Comparison of ENCODE assay signal across 8 cellular contexts in genomic region chr2:226835420-226835795, GRCh38. TPM values are rescaled to one million over a fixed set of nuclear protein-coding genes. Genes with fewer than 3 reads are reported as not detected.
A peak's percentile ranks its signal among the peaks of the same experiment; 100 is the strongest.
DNase-seq lines count a peak whose midpoint lies in the region; ATAC-seq, FAIRE-seq and TF ChIP-seq lines count a peak whose summit lies in the region.

No MANE protein-coding gene starts in this region.

- peaks cover 42% of the 10 kb centered on the region for H3K79me2 ChIP-seq in MM.1S (ENCODE audit: low read length)
- H3K79me2 ChIP-seq in astrocyte (ENCODE audit: insufficient read depth, low read length), result peaks cover 16% of the 10 kb centered on the region

- CTCF ChIA-PET in HEK293 (lab: Yijun Ruan, JAX), result interaction anchor here (0.6 kb wide), 2 partner anchors 10 to 492 kb away, joined by 3 to 4 read pairs; no protein-coding TSS in a partner anchor

- H3K36me3 Mint-ChIP-seq in astrocyte (ENCODE audit: low read depth, unreplicated experiment), result no peaks in the 10 kb centered on the region
- peaks cover 24% of the 10 kb centered on the region for H3K36me3 Mint-ChIP-seq in stimulated activated memory B cell treated with anti-CD40 and anti-IgM and Interleukin-4, amounts not matched to agents 10 μg/mL and 1 μg/mL and 100 μg/mL, for 72 hours

- peaks cover 0 to 9% of the 10 kb centered on the region in 2 experiments; a peak in 1 of 3 replicates for H3K36me3 ChIP-seq in HEK293 (ENCODE audit: control insufficient read depth in 2 of 2, insufficient read depth in 1 of 2, low read length in 2 of 2)
- no peaks in the 10 kb centered on the region; the same call in 1 of the 2 replicates for H3K36me3 ChIP-seq in MM.1S (replicated peaks; ENCODE audit: insufficient read depth, low read length)
- no peaks in the 10 kb centered on the region for H3K36me3 ChIP-seq in astrocyte (ENCODE audit: insufficient read depth, low read length)
- H3K36me3 ChIP-seq in iPS-20b (ENCODE audit: insufficient read depth, low read depth, low read length), result no peaks in the 10 kb centered on the region

- H3K9me3 ChIP-seq in HEK293 (ENCODE audit: control insufficient read depth, insufficient read depth, low read depth, low read length) (no peaks in the 10 kb centered on the region), MM.1S (replicated peaks; ENCODE audit: insufficient read depth, low read length) (no peaks in the 10 kb centered on the region), astrocyte (ENCODE audit: insufficient read depth, low read depth, low read length) (no peaks in the 10 kb centered on the region), iPS-20b (ENCODE audit: insufficient read depth, low read depth, low read length) (no peaks in the 10 kb centered on the region)

- H4K20me1 ChIP-seq in MM.1S (ENCODE audit: insufficient read depth, low read length), result no peaks in the 10 kb centered on the region
- no peaks in the 10 kb centered on the region for H4K20me1 ChIP-seq in astrocyte (ENCODE audit: insufficient read depth, low read length)

- DNase-seq in NCI-H1417 (lab: John Stamatoyannopoulos, UW) (peak in 2 of 3 experiments; percentile 95), NCI-H1417 treated with DMSO at 0.1 percent for 48 hours (lab: John Stamatoyannopoulos, UW) (no peak), MM.1S (peak; percentile 9), astrocyte (ENCODE audit: low read depth) (no peak), AML-193 (lab: John Stamatoyannopoulos, UW) (no peak)

- H3K27ac ChIP-seq in HEK293 (ENCODE audit: extremely low read depth, low read depth, low read length) (peak overlapping the region; percentile 73; the same call in 1 of the 2 replicates), MM.1S (ENCODE audit: low read length) (peak overlapping the region; percentile 99; the same call in 1 of the 2 replicates), astrocyte (ENCODE audit: low read depth, low read length) (peak overlapping the region; percentile 96), iPS-20b (ENCODE audit: low read length) (no peak overlapping the region)

- peak overlapping the region; percentile 93 for H3K4me3 Mint-ChIP-seq in astrocyte (ENCODE audit: unreplicated experiment)
- peak overlapping the region; percentile 87 for H3K4me3 Mint-ChIP-seq in stimulated activated memory B cell treated with anti-CD40 and anti-IgM and Interleukin-4, amounts not matched to agents 10 μg/mL and 1 μg/mL and 100 μg/mL, for 72 hours

- peak overlapping the region; percentile 97 for H3K4me2 ChIP-seq in MM.1S (ENCODE audit: low read depth, low read length)
- peak overlapping the region; percentile 87 for H3K4me2 ChIP-seq in astrocyte (ENCODE audit: low read length)

- peaks cover 15% of the 10 kb centered on the region for H3K4me1 Mint-ChIP-seq in astrocyte (ENCODE audit: low read depth, unreplicated experiment)
- H3K4me1 Mint-ChIP-seq in stimulated activated memory B cell treated with anti-CD40 and anti-IgM and Interleukin-4, amounts not matched to agents 10 μg/mL and 1 μg/mL and 100 μg/mL, for 72 hours, result peaks cover 38% of the 10 kb centered on the region

- no peaks in the 10 kb centered on the region for H3K9me2 ChIP-seq in MM.1S (replicated peaks; ENCODE audit: insufficient read depth, low read length)

- ATAC-seq in stimulated activated memory B cell treated with anti-CD40 and anti-IgM and Interleukin-4, amounts not matched to agents 10 μg/mL and 1 μg/mL and 100 μg/mL, for 72 hours, result peak; percentile 31

- H3K27me3 ChIP-seq in MM.1S (replicated peaks; ENCODE audit: insufficient read depth, low read length) (no peaks in the 10 kb centered on the region), astrocyte (ENCODE audit: insufficient read depth, low read length) (no peaks in the 10 kb centered on the region), iPS-20b (ENCODE audit: insufficient read depth, low read length) (peaks cover 4% of the 10 kb centered on the region; the same call in 1 of the 2 replicates)

- H3K4me1 ChIP-seq in HEK293 (ENCODE audit: control insufficient read depth, insufficient read depth, low read length) (0 out of 2 replicates have a peak, but pooled peaks cover 4% of the 10 kb centered on the region), MM.1S (ENCODE audit: low read length) (peaks cover 12% of the 10 kb centered on the region), astrocyte (ENCODE audit: insufficient read depth, low read length) (peaks cover 10% of the 10 kb centered on the region), iPS-20b (ENCODE audit: insufficient read depth, low read length) (no peaks in the 10 kb centered on the region; the same call in 1 of the 2 replicates)

- no peaks in the 10 kb centered on the region for H3K9me3 Mint-ChIP-seq in astrocyte (ENCODE audit: unreplicated experiment)
- no peaks in the 10 kb centered on the region for H3K9me3 Mint-ChIP-seq in stimulated activated memory B cell treated with anti-CD40 and anti-IgM and Interleukin-4, amounts not matched to agents 10 μg/mL and 1 μg/mL and 100 μg/mL, for 72 hours

- POLR2A ChIA-PET in HEK293 (lab: Yijun Ruan, JAX), result no interaction called here

- peak overlapping the region; percentile 69 for H3K4me3 ChIP-seq in HEK293 (ENCODE audit: low read depth, low read length)
- peak overlapping the region; percentile 82 for H3K4me3 ChIP-seq in MM.1S (ENCODE audit: low read length)
- peak overlapping the region; percentile 90 for H3K4me3 ChIP-seq in astrocyte (ENCODE audit: insufficient read depth, low read depth, low read length)
- H3K4me3 ChIP-seq in iPS-20b (ENCODE audit: low read length), result peak overlapping the region; percentile 79

- peaks cover 18% of the 10 kb centered on the region for H3F3A ChIP-seq in MM.1S (ENCODE audit: insufficient read depth, low read length)

- H2AFZ ChIP-seq in MM.1S (ENCODE audit: low read length), result peak overlapping the region; percentile 85
- H2AFZ ChIP-seq in astrocyte (ENCODE audit: low read depth, low read length), result peak overlapping the region; percentile 85

- H3K27ac Mint-ChIP-seq in astrocyte (ENCODE audit: unreplicated experiment), result peak overlapping the region; percentile 58
- H3K27ac Mint-ChIP-seq in stimulated activated memory B cell treated with anti-CD40 and anti-IgM and Interleukin-4, amounts not matched to agents 10 μg/mL and 1 μg/mL and 100 μg/mL, for 72 hours, result peak overlapping the region; percentile 99

- no peak for TF ChIP-seq CTCF in HEK293 (tag by site-specific recombination; IDR thresholded peaks at IDR 0.05)
- no peak for TF ChIP-seq CTCF in MM.1S (IDR thresholded peaks at IDR 0.05; ENCODE audit: low read length)
- no peak for TF ChIP-seq CTCF in astrocyte (IDR thresholded peaks at IDR 0.05; ENCODE audit: insufficient read depth, low read depth, low read length)

- FAIRE-seq in astrocyte (lab: Jason Lieb, UNC), result no peak

- H3K27me3 Mint-ChIP-seq in astrocyte (ENCODE audit: low read depth, unreplicated experiment), result no peaks in the 10 kb centered on the region
- no peaks in the 10 kb centered on the region for H3K27me3 Mint-ChIP-seq in stimulated activated memory B cell treated with anti-CD40 and anti-IgM and Interleukin-4, amounts not matched to agents 10 μg/mL and 1 μg/mL and 100 μg/mL, for 72 hours

- H3K9ac ChIP-seq in MM.1S (ENCODE audit: low read length), result peak overlapping the region; percentile 98
- peak overlapping the region; percentile 94 for H3K9ac ChIP-seq in astrocyte (ENCODE audit: low read length)
- peak overlapping the region; percentile 66; the same call in 1 of the 2 replicates for H3K9ac ChIP-seq in iPS-20b (ENCODE audit: low read depth, low read length)

TF ChIP-seq in HEK293, 187 proteins besides CTCF, POLR2A, EP300 and RAD21 (continues in another document):
- TF ChIP-seq KLF9 (tag by site-specific recombination; IDR thresholded peaks at IDR 0.05; ENCODE audit: low read depth), result no peak
- TF ChIP-seq ZNF404 (tag by site-specific recombination; IDR thresholded peaks at IDR 0.05), result no peak
- no peak for TF ChIP-seq ZNF555 (tag by site-specific recombination; conservative IDR thresholded peaks at IDR 0.05)
- TF ChIP-seq PRDM4 (tag by site-specific recombination; IDR thresholded peaks at IDR 0.05), result no peak
- no peak for TF ChIP-seq ZNF280C (tag by site-specific recombination; IDR thresholded peaks at IDR 0.05)
- TF ChIP-seq GLI4 (tag by site-specific recombination; IDR thresholded peaks at IDR 0.05), result no peak
- TF ChIP-seq RBAK (tag by site-specific recombination; IDR thresholded peaks at IDR 0.05), result no peak
- no peak for TF ChIP-seq ZNF311 (tag by site-specific recombination; IDR thresholded peaks at IDR 0.05; ENCODE audit: borderline replicate concordance)
- no peak for TF ChIP-seq GLI2 (tag by site-specific recombination; IDR thresholded peaks at IDR 0.05; ENCODE audit: borderline replicate concordance, low read depth)

RNA-seq across cellular contexts. Expression of gene RHBDD1, which starts 0.4 kb away (rescaled TPM):
- total RNA-seq in astrocyte, result 30.2 and 31.3 TPM in 2 replicates

RNA-seq across cellular contexts. Expression of gene IRS1, which starts 35.8 kb away (rescaled TPM):
- total RNA-seq in astrocyte, result 34.2 and 45.0 TPM in 2 replicates

Comparison
In these comparisons a context has a peak if more than half of its experiments do, and no peak if none do; other contexts are left out.
1. DNase-seq: peak in NCI-H1417 (2 of 3) and MM.1S (single experiment); none in NCI-H1417 treated with DMSO at 0.1 percent for 48 hours (single experiment), astrocyte (single experiment) and AML-193 (0 of 2).
2. Peak in every context shown above with its lines, with median percentiles within 50 percentile points of each other: H3K4me3 ChIP-seq and H3K9ac ChIP-seq.